ENCODE assay signal across 15 cellular contexts in the genomic region with DNA sequence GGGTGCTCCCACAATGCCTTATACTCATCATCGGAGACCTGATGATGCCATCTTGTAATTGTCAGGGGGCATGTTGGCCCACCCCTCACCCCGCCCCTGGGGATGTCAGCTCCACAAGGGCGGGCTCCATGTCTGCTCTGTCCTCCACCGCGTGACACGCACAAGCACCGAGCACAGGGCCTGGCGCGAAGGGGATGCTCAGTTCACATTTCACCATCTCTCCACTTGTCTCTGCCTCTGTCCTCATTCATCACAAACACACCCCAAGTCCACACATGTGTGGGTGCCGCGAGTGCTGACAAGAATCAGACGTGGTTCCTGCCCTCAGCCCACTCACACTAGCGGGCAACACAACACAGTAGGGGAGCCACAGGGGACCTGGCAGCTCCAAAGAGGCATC.
DNase-seq lines count a peak whose midpoint lies in the region; ATAC-seq, FAIRE-seq and TF ChIP-seq lines count a peak whose summit lies in the region.
"Had no signal": no experiment of that assay in that cellular context is flagged by ENCODE, and none has a peak within 500 bp of the region (broad histone marks: within the 10 kb centered on the region; RNA-seq: fewer than 3 reads in every experiment).

No MANE protein-coding gene starts in this region.

- no peak overlapping the region for H2AK5ac ChIP-seq in mesenchymal stem cell (ENCODE audit: low read length, severe bottlenecking)

- H3K9me3 ChIP-seq in HepG2 (ENCODE audit: low read length) (no peaks in the 10 kb centered on the region), right lobe of liver (no peaks in the 10 kb centered on the region), mesenchymal stem cell (ENCODE audit: control insufficient read depth, low read length) (no peaks in the 10 kb centered on the region)
- H3K9me3 ChIP-seq: Caco-2 had no signal

- H3K36me3 ChIP-seq in HepG2 (replicated peaks in 1 of 2; ENCODE audit: control insufficient read depth in 1 of 2, insufficient read depth in 2 of 2, low read length in 2 of 2), result no peaks in the 10 kb centered on the region
- H3K36me3 ChIP-seq in right lobe of liver, result no peaks in the 10 kb centered on the region
- no peaks in the 10 kb centered on the region for H3K36me3 ChIP-seq in mesenchymal stem cell (ENCODE audit: control insufficient read depth in 1 of 2, insufficient read depth in 2 of 2, low read depth in 1 of 2, low read length in 2 of 2)

- H2BK12ac ChIP-seq in mesenchymal stem cell (ENCODE audit: low read length in 2 of 2), result peak overlapping the region; percentile 59 to 76

- peaks cover 88% of the 10 kb centered on the region for H3K4me1 ChIP-seq in HepG2 (ENCODE audit: insufficient read depth, low read length)
- no peaks in the 10 kb centered on the region for H3K4me1 ChIP-seq in right lobe of liver
- peaks cover 2% of the 10 kb centered on the region for H3K4me1 ChIP-seq in mesenchymal stem cell (ENCODE audit: control insufficient read depth, insufficient read depth, low read depth, low read length)

- no peak overlapping the region for H3K27ac ChIP-seq in HepG2 (ENCODE audit: extremely low read length, insufficient read depth, low read length)
- no peak overlapping the region for H3K27ac ChIP-seq in right lobe of liver
- H3K27ac ChIP-seq in mesenchymal stem cell (ENCODE audit: low read length, poor library complexity, severe bottlenecking), result no peak overlapping the region
- H3K27ac ChIP-seq: KMS-11 had no signal

- TF ChIP-seq RAD21 in HepG2 (CRISPR knock-in tag; IDR thresholded peaks at IDR 0.05), result no peak

- FAIRE-seq in HepG2 (lab: Jason Lieb, UNC) (no peak), HTR-8/SVneo (lab: Jason Lieb, UNC) (peak; percentile 96)

- no peak overlapping the region for H2AFZ ChIP-seq in HepG2 (ENCODE audit: low read length)
- H2AFZ ChIP-seq in mesenchymal stem cell (ENCODE audit: low read depth, low read length), result no peak overlapping the region

- H3K27me3 Mint-ChIP-seq in type B pancreatic cell, result no peaks in the 10 kb centered on the region
- peaks cover 49% of the 10 kb centered on the region for H3K27me3 Mint-ChIP-seq in stimulated activated memory B cell treated with anti-CD40 and anti-IgM and Interleukin-4, amounts not matched to agents 10 μg/mL and 1 μg/mL and 100 μg/mL, for 72 hours

- peak overlapping the region; percentile 71 for H3K27ac Mint-ChIP-seq in type B pancreatic cell
- no peak overlapping the region for H3K27ac Mint-ChIP-seq in stimulated activated memory B cell treated with anti-CD40 and anti-IgM and Interleukin-4, amounts not matched to agents 10 μg/mL and 1 μg/mL and 100 μg/mL, for 72 hours

- POLR2A ChIA-PET in HepG2 (lab: Yijun Ruan, JAX), result interaction anchor here (1.7 kb wide), 1 partner anchor 10 kb away, joined by 10 read pairs; no protein-coding TSS in a partner anchor

- DNase-seq in HepG2 (ENCODE audit: low spot score) (no peak), right lobe of liver (no peak), HTR-8/SVneo (ENCODE audit: insufficient read length, low spot score) (no peak), mesenchymal stem cell (no peak), type B pancreatic cell (ENCODE audit: extremely low spot score, unreplicated experiment) (no peak), NCI-H1105 treated with DMSO at 0.1 percent for 48 hours (lab: John Stamatoyannopoulos, UW) (no peak)
- DNase-seq: Caco-2; CD4-positive, CD25-positive, alpha-beta regulatory T cell; NCI-H146; NCI-H2081; NCI-H2227 treated with DMSO at 0.1 percent for 48 hours; NCI-H524 had no signal

- peak overlapping the region in 1 of 2 experiments; percentile 27 for H3K23ac ChIP-seq in mesenchymal stem cell (ENCODE audit: low read length in 2 of 2)

- intact Hi-C loops in HepG2 (cut with micrococcal nuclease; ENCODE audit: unreplicated experiment), result no loop called here
- intact Hi-C loops in right lobe of liver (cut with DNase I), result no loop called here

- H2BK15ac ChIP-seq in mesenchymal stem cell (ENCODE audit: low read depth, poor library complexity, severe bottlenecking), result no peak overlapping the region

- in situ Hi-C loops in HepG2 (cut with HindIII; ENCODE audit: extremely low pct_ligation_motif_present, low pct_unique_long_range_greater_than_20kb), result no loop called here

- WGBS in HepG2 (ENCODE audit: low lambda C conversion rate), result 48% methylated on average over 13 of the region's 13 CpGs
- WGBS in right lobe of liver (ENCODE audit: insufficient coverage, low coverage, low lambda C conversion rate, missing lambda C conversion rate), result 82% methylated on average over 4 of the region's 13 CpGs
- 90% methylated on average over 13 of the region's 13 CpGs for WGBS in mesenchymal stem cell

- BruUV-seq in HepG2 (replicated peaks; lab: Mats Ljungman, UMichigan), result no TSS peak

- peak overlapping the region in 1 of 2 experiments; percentile 48 for H3K18ac ChIP-seq in mesenchymal stem cell (ENCODE audit: low read depth in 1 of 2, low read length in 2 of 2)

- no peak overlapping the region for H2BK120ac ChIP-seq in mesenchymal stem cell (ENCODE audit: low read depth, low read length)

- H3K4me3 ChIP-seq in HepG2 (replicated peaks in 1 of 3; ENCODE audit: insufficient read depth in 1 of 3, low read depth in 2 of 3, low read length in 3 of 3) (no peak overlapping the region), right lobe of liver (no peak overlapping the region), mesenchymal stem cell (ENCODE audit: insufficient read depth in 1 of 2, low read depth in 1 of 2, low read length in 2 of 2) (no peak overlapping the region)

- H3K4me2 ChIP-seq in HepG2 (ENCODE audit: low read depth, low read length), result no peak overlapping the region
- H3K4me2 ChIP-seq in mesenchymal stem cell (ENCODE audit: low read length, poor library complexity, severe bottlenecking), result no peak overlapping the region
- H3K4me2 ChIP-seq: KMS-11 had no signal

- H3K79me2 ChIP-seq in HepG2 (ENCODE audit: insufficient read depth, low read length), result no peaks in the 10 kb centered on the region

- peaks cover 8 to 65% of the 10 kb centered on the region in 2 experiments for H3K27me3 ChIP-seq in HepG2 (ENCODE audit: control insufficient read depth in 1 of 2, insufficient read depth in 2 of 2, low read length in 2 of 2)
- H3K27me3 ChIP-seq in right lobe of liver, result no peaks in the 10 kb centered on the region
- H3K27me3 ChIP-seq in mesenchymal stem cell (ENCODE audit: control insufficient read depth in 1 of 2, insufficient read depth in 1 of 2, low read length in 2 of 2), result peaks cover 0 to 5% of the 10 kb centered on the region in 2 experiments

- peak overlapping the region in 1 of 2 experiments; percentile 84 for H3K14ac ChIP-seq in mesenchymal stem cell (ENCODE audit: low read length in 2 of 2)

- H3K9me3 Mint-ChIP-seq in type B pancreatic cell, result no peaks in the 10 kb centered on the region
- no peaks in the 10 kb centered on the region for H3K9me3 Mint-ChIP-seq in stimulated activated memory B cell treated with anti-CD40 and anti-IgM and Interleukin-4, amounts not matched to agents 10 μg/mL and 1 μg/mL and 100 μg/mL, for 72 hours
- H3K9me3 Mint-ChIP-seq: CD4-positive, CD25-positive, alpha-beta regulatory T cell had no signal

- no peak overlapping the region for H3K4me3 Mint-ChIP-seq in type B pancreatic cell
- H3K4me3 Mint-ChIP-seq in stimulated activated memory B cell treated with anti-CD40 and anti-IgM and Interleukin-4, amounts not matched to agents 10 μg/mL and 1 μg/mL and 100 μg/mL, for 72 hours, result no peak overlapping the region
- H3K4me3 Mint-ChIP-seq: CD4-positive, CD25-positive, alpha-beta regulatory T cell had no signal

- no peaks in the 10 kb centered on the region for H3K79me1 ChIP-seq in mesenchymal stem cell (replicated peaks; ENCODE audit: low read length, poor library complexity, severe bottlenecking)

- TF ChIP-seq CTCF in HepG2 (CRISPR knock-in tag; IDR thresholded peaks at IDR 0.05) (no peak), right lobe of liver (IDR thresholded peaks at IDR 0.05) (no peak), type B pancreatic cell (conservative IDR thresholded peaks at IDR 0.05) (no peak)

- no peaks in the 10 kb centered on the region for H3K36me3 Mint-ChIP-seq in type B pancreatic cell
- no peaks in the 10 kb centered on the region for H3K36me3 Mint-ChIP-seq in stimulated activated memory B cell treated with anti-CD40 and anti-IgM and Interleukin-4, amounts not matched to agents 10 μg/mL and 1 μg/mL and 100 μg/mL, for 72 hours
- H3K36me3 Mint-ChIP-seq: CD4-positive, CD25-positive, alpha-beta regulatory T cell had no signal

- H3K9ac ChIP-seq in HepG2 (ENCODE audit: insufficient read depth, low read depth, low read length) (no peak overlapping the region), mesenchymal stem cell (ENCODE audit: low read length) (no peak overlapping the region)
- H3K9ac ChIP-seq: KMS-11 had no signal

- TF ChIP-seq EP300 in HepG2 (IDR thresholded peaks at IDR 0.05; ENCODE audit: low read depth in 2 of 2, low read length in 2 of 2), result no peak
- no peak for TF ChIP-seq EP300 in HepG2 (CRISPR knock-in tag; IDR thresholded peaks at IDR 0.05; ENCODE audit: borderline replicate concordance)

- TF ChIP-seq POLR2A in HepG2 (IDR thresholded peaks at IDR 0.05; ENCODE audit: insufficient read depth in 1 of 2, low read depth in 2 of 2, low read length in 2 of 2) (no peak), right lobe of liver (IDR thresholded peaks at IDR 0.05) (no peak)

- peaks cover 32% of the 10 kb centered on the region for H3K4me1 Mint-ChIP-seq in type B pancreatic cell (ENCODE audit: unreplicated experiment)
- H3K4me1 Mint-ChIP-seq in stimulated activated memory B cell treated with anti-CD40 and anti-IgM and Interleukin-4, amounts not matched to agents 10 μg/mL and 1 μg/mL and 100 μg/mL, for 72 hours, result no peaks in the 10 kb centered on the region
- H3K4me1 Mint-ChIP-seq: CD4-positive, CD25-positive, alpha-beta regulatory T cell had no signal

- H4K91ac ChIP-seq in mesenchymal stem cell (ENCODE audit: low read length), result peak overlapping the region; percentile 52

- no peaks in the 10 kb centered on the region for H4K20me1 ChIP-seq in HepG2 (ENCODE audit: insufficient read depth, low read length)

- ATAC-seq in HepG2 (peak; percentile 5; the same call in 2 of the 3 replicates), right lobe of liver (no peak), HG03457 (IDR thresholded peaks at IDR 0.05; ENCODE audit: unreplicated experiment) (no peak)
- ATAC-seq in stimulated activated memory B cell treated with anti-CD40 and anti-IgM and Interleukin-4, amounts not matched to agents 10 μg/mL and 1 μg/mL and 100 μg/mL, for 72 hours, result no peak

- H4K8ac ChIP-seq in mesenchymal stem cell (ENCODE audit: low read length), result no peak overlapping the region

- no peak overlapping the region for H2BK5ac ChIP-seq in mesenchymal stem cell (ENCODE audit: low read depth, low read length, poor library complexity, severe bottlenecking)

- CTCF ChIA-PET in HepG2 (lab: Yijun Ruan, JAX; ENCODE audit: low intra/inter-chr PET ratio, low total read pairs), result no interaction called here

- H3K4ac ChIP-seq in mesenchymal stem cell (ENCODE audit: low read depth in 1 of 2, low read length in 2 of 2), result peak overlapping the region in 1 of 2 experiments; percentile 57

TF ChIP-seq in HepG2, 621 proteins besides CTCF, POLR2A, EP300 and RAD21 (continues in another document):
- TF ChIP-seq ZMYM4 (CRISPR knock-in tag; IDR thresholded peaks at IDR 0.05) (peak; percentile 28; the same call in 1 of the 2 replicates), JDP2 (CRISPR knock-in tag; IDR thresholded peaks at IDR 0.05; ENCODE audit: borderline replicate concordance) (no peak), KDM5B (CRISPR knock-in tag; IDR thresholded peaks at IDR 0.05; ENCODE audit: borderline replicate concordance) (no peak), ZNF615 (CRISPR knock-in tag; IDR thresholded peaks at IDR 0.05; ENCODE audit: borderline replicate concordance) (no peak)
